ENCODE assay signal across 8 cellular contexts in genomic region chr19:16828990-16829821, GRCh38. TPM values are rescaled to one million over a fixed set of nuclear protein-coding genes. Genes with fewer than 3 reads are reported as not detected.
A peak's percentile ranks its signal among the peaks of the same experiment; 100 is the strongest.
DNase-seq lines count a peak whose midpoint lies in the region; ATAC-seq and TF ChIP-seq lines count a peak whose summit lies in the region.

A gene with protein sequence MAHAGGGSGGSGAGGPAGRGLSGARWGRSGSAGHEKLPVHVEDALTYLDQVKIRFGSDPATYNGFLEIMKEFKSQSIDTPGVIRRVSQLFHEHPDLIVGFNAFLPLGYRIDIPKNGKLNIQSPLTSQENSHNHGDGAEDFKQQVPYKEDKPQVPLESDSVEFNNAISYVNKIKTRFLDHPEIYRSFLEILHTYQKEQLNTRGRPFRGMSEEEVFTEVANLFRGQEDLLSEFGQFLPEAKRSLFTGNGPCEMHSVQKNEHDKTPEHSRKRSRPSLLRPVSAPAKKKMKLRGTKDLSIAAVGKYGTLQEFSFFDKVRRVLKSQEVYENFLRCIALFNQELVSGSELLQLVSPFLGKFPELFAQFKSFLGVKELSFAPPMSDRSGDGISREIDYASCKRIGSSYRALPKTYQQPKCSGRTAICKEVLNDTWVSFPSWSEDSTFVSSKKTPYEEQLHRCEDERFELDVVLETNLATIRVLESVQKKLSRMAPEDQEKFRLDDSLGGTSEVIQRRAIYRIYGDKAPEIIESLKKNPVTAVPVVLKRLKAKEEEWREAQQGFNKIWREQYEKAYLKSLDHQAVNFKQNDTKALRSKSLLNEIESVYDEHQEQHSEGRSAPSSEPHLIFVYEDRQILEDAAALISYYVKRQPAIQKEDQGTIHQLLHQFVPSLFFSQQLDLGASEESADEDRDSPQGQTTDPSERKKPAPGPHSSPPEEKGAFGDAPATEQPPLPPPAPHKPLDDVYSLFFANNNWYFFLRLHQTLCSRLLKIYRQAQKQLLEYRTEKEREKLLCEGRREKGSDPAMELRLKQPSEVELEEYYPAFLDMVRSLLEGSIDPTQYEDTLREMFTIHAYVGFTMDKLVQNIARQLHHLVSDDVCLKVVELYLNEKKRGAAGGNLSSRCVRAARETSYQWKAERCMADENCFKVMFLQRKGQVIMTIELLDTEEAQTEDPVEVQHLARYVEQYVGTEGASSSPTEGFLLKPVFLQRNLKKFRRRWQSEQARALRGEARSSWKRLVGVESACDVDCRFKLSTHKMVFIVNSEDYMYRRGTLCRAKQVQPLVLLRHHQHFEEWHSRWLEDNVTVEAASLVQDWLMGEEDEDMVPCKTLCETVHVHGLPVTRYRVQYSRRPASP (plus strand): TSS chr19:16829398. CDS start chr19:16829421, 23 bp downstream.

- BruUV-seq in PC-3 (replicated peaks; lab: Mats Ljungman, UMichigan), result TSS peak; percentile 40

- 2% methylated on average over 58 of the region's 63 CpGs for WGBS in HUES64

- DNase-seq in NCI-H187 (lab: John Stamatoyannopoulos, UW) (peak; percentile 39 to 47), NCI-H187 treated with DMSO at 0.1 percent for 48 hours (lab: John Stamatoyannopoulos, UW) (no peak), PC-3 (peak; percentile 97), activated T-cell treated with anti-CD3 and anti-CD28 coated beads for 48 hours (ENCODE audit: low read depth) (peak; percentile 87), epithelial cell of esophagus (ENCODE audit: low read depth) (peak; percentile 89), middle frontal gyrus (ENCODE audit: extremely low spot score, low spot score) (peak; percentile 83)
- DNase-seq in stimulated activated CD8-positive, alpha-beta memory T cell treated with anti-CD3 and anti-CD28 coated beads, Interleukin-15, amount 100 ng/mL, for 48 hours (ENCODE audit: low read depth in 2 of 2), result peak; percentile 77 to 84

- peaks cover 2% of the 10 kb centered on the region for H3F3A ChIP-seq in PC-3 (ENCODE audit: low read length, unreplicated experiment)

- H3K4me2 ChIP-seq in PC-3 (ENCODE audit: low read length), result peak within 1 kb of the TSS; percentile 92

- no peak for TF ChIP-seq CTCF in PC-3 (conservative IDR thresholded peaks at IDR 0.05; ENCODE audit: low read depth, low read length)
- no peak for TF ChIP-seq CTCF in epithelial cell of esophagus (IDR thresholded peaks at IDR 0.05; ENCODE audit: insufficient read depth, low read depth, low read length, missing control alignments)

- H3K36me3 ChIP-seq in HUES64 (ENCODE audit: insufficient read depth, low read length) (peaks cover 31% of the 10 kb centered on the region), PC-3 (ENCODE audit: low read depth, low read length) (peaks cover 21% of the 10 kb centered on the region)

- H3K27me3 ChIP-seq in HUES64 (ENCODE audit: insufficient read depth, low read length), result no peaks in the 10 kb centered on the region
- no peaks in the 10 kb centered on the region for H3K27me3 ChIP-seq in PC-3 (ENCODE audit: low read length)

- H4K20me1 ChIP-seq in PC-3 (ENCODE audit: low read length), result no peaks in the 10 kb centered on the region

- H3K9me3 ChIP-seq in HUES64 (ENCODE audit: insufficient read depth, low read depth, low read length) (no peaks in the 10 kb centered on the region), PC-3 (ENCODE audit: low read length) (no peaks in the 10 kb centered on the region)

- peak within 1 kb of the TSS; percentile 73 for H2AFZ ChIP-seq in PC-3 (ENCODE audit: low read length)

- H3K4me3 ChIP-seq in HUES64 (ENCODE audit: low read length) (peak within 1 kb of the TSS; percentile 93), PC-3 (ENCODE audit: low read length) (peak within 1 kb of the TSS; percentile 94), epithelial cell of esophagus (ENCODE audit: low read length) (peak within 1 kb of the TSS; percentile 88)

- H3K79me2 ChIP-seq in PC-3 (ENCODE audit: low read length), result peaks cover 31% of the 10 kb centered on the region

- H3K27ac ChIP-seq in HUES64 (ENCODE audit: low read depth, low read length), result peak within 1 kb of the TSS; percentile 21
- peak within 1 kb of the TSS; percentile 24; the same call in 1 of the 2 replicates for H3K27ac ChIP-seq in PC-3 (ENCODE audit: low read length)

- H3K9me2 ChIP-seq in PC-3 (replicated peaks; ENCODE audit: low read length), result no peaks in the 10 kb centered on the region

- intact Hi-C loops in PC-3 (cut with micrococcal nuclease), result no loop called here

- peak within 1 kb of the TSS; percentile 78 for H3K9ac ChIP-seq in HUES64 (ENCODE audit: low read depth, low read length)
- H3K9ac ChIP-seq in PC-3 (ENCODE audit: low read length), result peak within 1 kb of the TSS; percentile 94

- H3K4me1 ChIP-seq in HUES64 (ENCODE audit: insufficient read depth, low read length), result peaks cover 19% of the 10 kb centered on the region
- H3K4me1 ChIP-seq in PC-3 (ENCODE audit: insufficient read depth, low read length), result peaks cover 27% of the 10 kb centered on the region

- peak; percentile 85 for ATAC-seq in PC-3

- POLR2A ChIA-PET in PC-3 (lab: Charles Lee; ENCODE audit: unreplicated experiment), result no interaction called here

- CTCF ChIA-PET in PC-3 (lab: Charles Lee), result interaction anchor here (0.6 kb wide), 1 partner anchor 498 kb away, joined by 3 read pairs; no protein-coding TSS in a partner anchor

RNA-seq across cellular contexts. Expression of the gene that starts here (rescaled TPM):
- polyA plus RNA-seq in HUES64 (2013, experiment 1 of 2), result 37.0 TPM
- 37.5 TPM for polyA plus RNA-seq in HUES64 (2013, experiment 2 of 2)
- total RNA-seq in PC-3 (2014; rRNA removed), result 46.4 and 84.1 TPM in 2 replicates
